In genomic region chr6:107666084-107666981, GRCh38 we compare ENCODE assay signal across 1 cellular context.
TF ChIP-seq lines count a peak whose summit lies in the region.

No MANE protein-coding gene starts in this region.

TF ChIP-seq in HepG2, 621 proteins besides CTCF, POLR2A, EP300 and RAD21 (continued from another document and continues in another):
- TF ChIP-seq ZNF557 (CRISPR knock-in tag; IDR thresholded peaks at IDR 0.05) (no peak), ZNF687 (CRISPR knock-in tag; IDR thresholded peaks at IDR 0.05) (no peak), ZNF776 (CRISPR knock-in tag; IDR thresholded peaks at IDR 0.05) (no peak), ZNF503 (CRISPR knock-in tag; IDR thresholded peaks at IDR 0.05) (peak; percentile 27; the same call in 1 of the 2 replicates), TMF1 (CRISPR knock-in tag; IDR thresholded peaks at IDR 0.05; ENCODE audit: low read depth) (no peak), NCOA1 (CRISPR knock-in tag; IDR thresholded peaks at IDR 0.05) (no peak), ZBTB8A (CRISPR knock-in tag; IDR thresholded peaks at IDR 0.05; ENCODE audit: borderline replicate concordance, low read depth) (no peak), SMAD1 (CRISPR knock-in tag; IDR thresholded peaks at IDR 0.05; ENCODE audit: borderline replicate concordance, low read depth) (no peak), HMGA1 (CRISPR knock-in tag; conservative IDR thresholded peaks at IDR 0.05) (no peak), ZNF569 (CRISPR knock-in tag; IDR thresholded peaks at IDR 0.05; ENCODE audit: borderline replicate concordance) (no peak), ZSCAN29 (CRISPR knock-in tag; conservative IDR thresholded peaks at IDR 0.05) (no peak), HCFC1 (IDR thresholded peaks at IDR 0.05; ENCODE audit: low read depth, low read length) (no peak), FOXP4 (CRISPR knock-in tag; IDR thresholded peaks at IDR 0.05) (peak; percentile 72), ZBTB34 (CRISPR knock-in tag; IDR thresholded peaks at IDR 0.05) (peak; percentile 60; the same call in 1 of the 2 replicates), CREBL2 (CRISPR knock-in tag; IDR thresholded peaks at IDR 0.05; ENCODE audit: borderline replicate concordance) (no peak), ZNF230 (CRISPR knock-in tag; IDR thresholded peaks at IDR 0.05) (no peak), TARDBP (CRISPR knock-in tag; IDR thresholded peaks at IDR 0.05) (peak; percentile 66; the same call in 1 of the 2 replicates), DR1 (CRISPR knock-in tag; IDR thresholded peaks at IDR 0.05) (no peak), MTF2 (CRISPR knock-in tag; IDR thresholded peaks at IDR 0.05; ENCODE audit: borderline replicate concordance) (no peak), HNRNPK (IDR thresholded peaks at IDR 0.05; ENCODE audit: low read depth, low read length, poor library complexity, severe bottlenecking) (no peak), SOX13 (IDR thresholded peaks at IDR 0.05) (no peak), SOX13 (CRISPR knock-in tag; conservative IDR thresholded peaks at IDR 0.05 in 1 of 2, IDR thresholded peaks at IDR 0.05 in 1 of 2) (peak in 1 of 2 experiments; percentile 86; a peak in 2 of 4 replicates), ZFP37 (CRISPR knock-in tag; IDR thresholded peaks at IDR 0.05; ENCODE audit: borderline replicate concordance) (no peak), CCAR2 (optimal IDR thresholded peaks at IDR 0.05; ENCODE audit: low read depth, low read length) (no peak), ZSCAN21 (CRISPR knock-in tag; IDR thresholded peaks at IDR 0.05; ENCODE audit: borderline replicate concordance) (no peak), EHMT2 (IDR thresholded peaks at IDR 0.05; ENCODE audit: borderline replicate concordance, low read depth, low read length) (peak; percentile 52; the same call in 1 of the 2 replicates), SNAI1 (CRISPR knock-in tag; IDR thresholded peaks at IDR 0.05; ENCODE audit: borderline replicate concordance) (no peak), KMT2A (CRISPR knock-in tag; IDR thresholded peaks at IDR 0.05) (no peak), ZMYM3 (CRISPR knock-in tag; IDR thresholded peaks at IDR 0.05) (no peak; the same call in 1 of the 2 replicates), SMAD9 (CRISPR knock-in tag; IDR thresholded peaks at IDR 0.05) (no peak), MTA3 (CRISPR knock-in tag; IDR thresholded peaks at IDR 0.05) (no peak), ZFP1 (CRISPR knock-in tag; IDR thresholded peaks at IDR 0.05) (no peak; the same call in 1 of the 2 replicates), SPEN (CRISPR knock-in tag; IDR thresholded peaks at IDR 0.05; ENCODE audit: low read depth) (0 out of 2 replicates have a peak, but pooled peaks have one; percentile 4), ZNF33A (CRISPR knock-in tag; IDR thresholded peaks at IDR 0.05; ENCODE audit: borderline replicate concordance) (no peak), HNRNPUL1 (IDR thresholded peaks at IDR 0.05; ENCODE audit: low read depth, low read length) (no peak), ZNF713 (CRISPR knock-in tag; IDR thresholded peaks at IDR 0.05) (no peak), MTERF4 (CRISPR knock-in tag; IDR thresholded peaks at IDR 0.05) (no peak), TCF7L2 (IDR thresholded peaks at IDR 0.05; ENCODE audit: low read depth, low read length) (no peak), CHD4 (IDR thresholded peaks at IDR 0.05; ENCODE audit: borderline replicate concordance, low read length) (no peak), ISL2 (CRISPR knock-in tag; IDR thresholded peaks at IDR 0.05) (peak; percentile 65), ZNF615 (CRISPR knock-in tag; IDR thresholded peaks at IDR 0.05; ENCODE audit: borderline replicate concordance) (no peak), PHF8 (CRISPR knock-in tag; IDR thresholded peaks at IDR 0.05) (peak; percentile 46; the same call in 1 of the 2 replicates), ZNF225 (CRISPR knock-in tag; IDR thresholded peaks at IDR 0.05) (no peak), GATAD2A (CRISPR knock-in tag; IDR thresholded peaks at IDR 0.05) (peak; percentile 73; the same call in 1 of the 2 replicates), ZNF749 (CRISPR knock-in tag; IDR thresholded peaks at IDR 0.05; ENCODE audit: borderline replicate concordance) (no peak), HIVEP1 (CRISPR knock-in tag; IDR thresholded peaks at IDR 0.05) (no peak), ZBTB25 (CRISPR knock-in tag; IDR thresholded peaks at IDR 0.05) (no peak), DNMT1 (CRISPR knock-in tag; IDR thresholded peaks at IDR 0.05) (no peak), GTF3A (CRISPR knock-in tag; conservative IDR thresholded peaks at IDR 0.05) (no peak), LCORL (IDR thresholded peaks at IDR 0.05) (no peak), LCORL (CRISPR knock-in tag; IDR thresholded peaks at IDR 0.05) (no peak), KAT7 (CRISPR knock-in tag; IDR thresholded peaks at IDR 0.05; ENCODE audit: borderline replicate concordance) (no peak), CAMTA2 (CRISPR knock-in tag; IDR thresholded peaks at IDR 0.05; ENCODE audit: borderline replicate concordance) (no peak)
- TF ChIP-seq, protein P1, sequence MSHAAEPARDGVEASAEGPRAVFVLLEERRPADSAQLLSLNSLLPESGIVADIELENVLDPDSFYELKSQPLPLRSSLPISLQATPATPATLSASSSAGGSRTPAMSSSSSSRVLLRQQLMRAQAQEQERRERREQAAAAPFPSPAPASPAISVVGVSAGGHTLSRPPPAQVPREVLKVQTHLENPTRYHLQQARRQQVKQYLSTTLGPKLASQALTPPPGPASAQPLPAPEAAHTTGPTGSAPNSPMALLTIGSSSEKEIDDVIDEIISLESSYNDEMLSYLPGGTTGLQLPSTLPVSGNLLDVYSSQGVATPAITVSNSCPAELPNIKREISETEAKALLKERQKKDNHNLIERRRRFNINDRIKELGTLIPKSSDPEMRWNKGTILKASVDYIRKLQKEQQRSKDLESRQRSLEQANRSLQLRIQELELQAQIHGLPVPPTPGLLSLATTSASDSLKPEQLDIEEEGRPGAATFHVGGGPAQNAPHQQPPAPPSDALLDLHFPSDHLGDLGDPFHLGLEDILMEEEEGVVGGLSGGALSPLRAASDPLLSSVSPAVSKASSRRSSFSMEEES (CRISPR knock-in tag; IDR thresholded peaks at IDR 0.05): no peak
- TF ChIP-seq, protein P2, sequence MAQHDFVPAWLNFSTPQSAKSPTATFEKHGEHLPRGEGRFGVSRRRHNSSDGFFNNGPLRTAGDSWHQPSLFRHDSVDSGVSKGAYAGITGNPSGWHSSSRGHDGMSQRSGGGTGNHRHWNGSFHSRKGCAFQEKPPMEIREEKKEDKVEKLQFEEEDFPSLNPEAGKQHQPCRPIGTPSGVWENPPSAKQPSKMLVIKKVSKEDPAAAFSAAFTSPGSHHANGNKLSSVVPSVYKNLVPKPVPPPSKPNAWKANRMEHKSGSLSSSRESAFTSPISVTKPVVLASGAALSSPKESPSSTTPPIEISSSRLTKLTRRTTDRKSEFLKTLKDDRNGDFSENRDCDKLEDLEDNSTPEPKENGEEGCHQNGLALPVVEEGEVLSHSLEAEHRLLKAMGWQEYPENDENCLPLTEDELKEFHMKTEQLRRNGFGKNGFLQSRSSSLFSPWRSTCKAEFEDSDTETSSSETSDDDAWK (CRISPR knock-in tag; IDR thresholded peaks at IDR 0.05): no peak
